Comparison of ENCODE assay signal across 1 cellular context in genomic region chr2:237590272-237591020, GRCh38.
A peak's percentile ranks its signal among the peaks of the same experiment; 100 is the strongest.
TF ChIP-seq lines count a peak whose summit lies in the region.

TSS of gene RAB17 (minus strand) at chr2:237590734. CDS start at chr2:237586154, 4,580 bp downstream.

TF ChIP-seq in HepG2, 621 proteins besides CTCF, POLR2A, EP300 and RAD21 (continued from another document and continues in another):
- TF ChIP-seq KIAA2018 (CRISPR knock-in tag; IDR thresholded peaks at IDR 0.05; ENCODE audit: borderline replicate concordance): no peak; the same call in 1 of the 2 replicates
- peak; percentile 22; the same call in 1 of the 2 replicates for TF ChIP-seq ZFY (CRISPR knock-in tag; IDR thresholded peaks at IDR 0.05)
- TF ChIP-seq ZNF781 (CRISPR knock-in tag; IDR thresholded peaks at IDR 0.05; ENCODE audit: borderline replicate concordance, not compliant biosample characterization): peak; percentile 75
- TF ChIP-seq ZNF17 (CRISPR knock-in tag; IDR thresholded peaks at IDR 0.05): 0 out of 2 replicates have a peak, but pooled peaks have one; percentile 23
- no peak for TF ChIP-seq NR1H2 (CRISPR knock-in tag; IDR thresholded peaks at IDR 0.05; ENCODE audit: borderline replicate concordance, low read depth)
- TF ChIP-seq LCORL (IDR thresholded peaks at IDR 0.05): no peak
- peak; percentile 98; the same call in 1 of the 2 replicates for TF ChIP-seq LCORL (CRISPR knock-in tag; IDR thresholded peaks at IDR 0.05)
- TF ChIP-seq ZBTB26 (CRISPR knock-in tag; IDR thresholded peaks at IDR 0.05; ENCODE audit: borderline replicate concordance): no peak; the same call in 1 of the 2 replicates
- peak; percentile 95 for TF ChIP-seq MEF2D (CRISPR knock-in tag; IDR thresholded peaks at IDR 0.05)
- no peak for TF ChIP-seq ZNF282 (IDR thresholded peaks at IDR 0.05; ENCODE audit: partially characterized antibody)
- TF ChIP-seq NFAT5 (CRISPR knock-in tag; IDR thresholded peaks at IDR 0.05): peak; percentile 33; the same call in 1 of the 2 replicates
- TF ChIP-seq ZNF362 (CRISPR knock-in tag; IDR thresholded peaks at IDR 0.05; ENCODE audit: borderline replicate concordance): no peak; the same call in 1 of the 2 replicates
- no peak for TF ChIP-seq SYNCRIP (IDR thresholded peaks at IDR 0.05; ENCODE audit: insufficient read depth, low read depth, low read length)
- no peak for TF ChIP-seq ZNF446 (CRISPR knock-in tag; IDR thresholded peaks at IDR 0.05)
- no peak for TF ChIP-seq RNF219 (CRISPR knock-in tag; IDR thresholded peaks at IDR 0.05)
- TF ChIP-seq ZNF639 (CRISPR knock-in tag; conservative IDR thresholded peaks at IDR 0.05): peak; percentile 63; the same call in 1 of the 2 replicates
- no peak for TF ChIP-seq TBL1XR1 (IDR thresholded peaks at IDR 0.05; ENCODE audit: borderline replicate concordance, low read length, partially characterized antibody)
- no peak for TF ChIP-seq KLF16 (CRISPR knock-in tag; IDR thresholded peaks at IDR 0.05)
- TF ChIP-seq TRAFD1 (CRISPR knock-in tag; IDR thresholded peaks at IDR 0.05; ENCODE audit: borderline replicate concordance): 0 out of 2 replicates have a peak, but pooled peaks have one; percentile 54
- TF ChIP-seq HIC2 (CRISPR knock-in tag; IDR thresholded peaks at IDR 0.05; ENCODE audit: low read depth): peak; percentile 95; the same call in 1 of the 2 replicates
- peak; percentile 96 for TF ChIP-seq ZBTB4 (CRISPR knock-in tag; IDR thresholded peaks at IDR 0.05; ENCODE audit: borderline replicate concordance)
